8 cellular contexts compared by ENCODE assay signal in the genomic region with DNA sequence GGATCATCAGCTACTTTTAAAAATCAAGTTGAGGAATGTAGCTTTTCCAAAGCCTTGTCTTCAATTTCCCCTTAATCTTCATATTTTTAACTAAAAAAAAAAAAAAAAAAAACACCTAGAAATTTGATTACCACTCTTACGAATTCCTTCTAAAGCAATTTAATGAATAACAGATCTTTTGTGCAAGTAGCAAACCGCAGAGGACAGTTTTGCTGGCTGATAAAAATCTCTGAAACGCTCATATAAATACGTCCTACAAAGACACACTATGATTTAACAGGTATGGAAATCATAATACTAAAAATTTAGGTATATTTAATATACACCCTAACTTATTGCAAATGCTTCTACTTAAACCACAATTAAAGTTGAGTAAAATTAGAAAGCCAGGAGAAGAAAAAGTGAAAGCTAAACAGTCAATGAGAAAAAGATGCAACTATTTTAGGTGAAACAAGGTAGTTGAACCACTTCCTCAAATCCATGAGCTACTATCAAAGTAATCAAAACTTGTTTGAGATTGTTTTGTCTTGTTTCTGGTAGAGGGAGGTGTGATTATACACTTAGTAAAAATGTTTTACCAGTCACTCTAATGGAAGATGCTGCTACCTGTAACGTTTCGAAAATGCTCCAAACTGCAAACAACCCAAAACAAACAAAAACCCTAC. TPM values are rescaled to one million over a fixed set of nuclear protein-coding genes. Genes with fewer than 3 reads are reported as not detected.
A peak's percentile ranks its signal among the peaks of the same experiment; 100 is the strongest.
DNase-seq lines count a peak whose midpoint lies in the region; ATAC-seq, FAIRE-seq and TF ChIP-seq lines count a peak whose summit lies in the region.

No MANE protein-coding gene starts in this region.

- BruUV-seq in HepG2 (replicated peaks; lab: Mats Ljungman, UMichigan): no TSS peak

- no peaks in the 10 kb centered on the region for H3K9me3 ChIP-seq in CD4-positive, alpha-beta T cell (ENCODE audit: control insufficient read depth, low read length)
- H3K9me3 ChIP-seq in HepG2 (ENCODE audit: low read length): no peaks in the 10 kb centered on the region

- DNase-seq in CD4-positive, alpha-beta T cell: no peak
- DNase-seq in HCEC 1CT: peak; percentile 11
- DNase-seq in HepG2 (ENCODE audit: low spot score): no peak
- no peak for DNase-seq in Ammon's horn (ENCODE audit: low spot score)
- DNase-seq in NCI-H1105 treated with DMSO at 0.1 percent for 48 hours (lab: John Stamatoyannopoulos, UW): no peak
- no peak for DNase-seq in DMS53 treated with DMSO at 0.1 percent for 48 hours (lab: John Stamatoyannopoulos, UW; ENCODE audit: unreplicated experiment)

- CTCF ChIA-PET in CD4-positive, alpha-beta T cell (lab: Charles Lee): no interaction called here
- CTCF ChIA-PET in HepG2 (lab: Yijun Ruan, JAX; ENCODE audit: low intra/inter-chr PET ratio, low total read pairs): no interaction called here

- TF ChIP-seq RAD21 in HepG2 (CRISPR knock-in tag; IDR thresholded peaks at IDR 0.05): no peak

- H3K4me3 ChIP-seq in HepG2 (replicated peaks in 1 of 3; ENCODE audit: insufficient read depth in 1 of 3, low read depth in 2 of 3, low read length in 3 of 3): peak overlapping the region; percentile 76 to 97 (median 96)

- in situ Hi-C loops in HepG2 (cut with HindIII; ENCODE audit: extremely low pct_ligation_motif_present, low pct_unique_long_range_greater_than_20kb): loop anchor here (25.0 kb wide), 1 partner anchor 126 kb away; no protein-coding TSS in a partner anchor

- POLR2A ChIA-PET in CD4-positive, alpha-beta T cell (lab: Charles Lee): no interaction called here
- POLR2A ChIA-PET in HepG2 (lab: Yijun Ruan, JAX): no interaction called here

- peak overlapping the region; percentile 88 for H3K4me3 Mint-ChIP-seq in CD4-positive, alpha-beta T cell
- peak overlapping the region; percentile 83 for H3K4me3 Mint-ChIP-seq in activated naive CD8-positive, alpha-beta T cell

- peaks cover 39% of the 10 kb centered on the region for H3K4me1 ChIP-seq in HepG2 (ENCODE audit: insufficient read depth, low read length)

- H3K27ac ChIP-seq in CD4-positive, alpha-beta T cell (ENCODE audit: low read depth, low read length): no peak overlapping the region
- peak overlapping the region; percentile 99 for H3K27ac ChIP-seq in HepG2 (ENCODE audit: extremely low read length, insufficient read depth, low read length)

- intact Hi-C loops in CD4-positive, alpha-beta T cell (cut with DNase I, micrococcal nuclease): no loop called here
- intact Hi-C loops in HepG2 (cut with micrococcal nuclease; ENCODE audit: unreplicated experiment): loop anchor here (5.0 kb wide), 1 partner anchor 46 kb away; no protein-coding TSS in a partner anchor

- no peak for TF ChIP-seq EP300 in HepG2 (IDR thresholded peaks at IDR 0.05; ENCODE audit: low read depth in 2 of 2, low read length in 2 of 2)
- TF ChIP-seq EP300 in HepG2 (CRISPR knock-in tag; IDR thresholded peaks at IDR 0.05; ENCODE audit: borderline replicate concordance): no peak

- H3K9ac ChIP-seq in HepG2 (ENCODE audit: insufficient read depth, low read depth, low read length): peak overlapping the region; percentile 95

- peak; percentile 16 for ATAC-seq in CD4-positive, alpha-beta T cell (ENCODE audit: poor library complexity)
- no peak for ATAC-seq in HepG2
- no peak for ATAC-seq in GM19035 (IDR thresholded peaks at IDR 0.05; ENCODE audit: unreplicated experiment)

- TF ChIP-seq POLR2A in HepG2 (IDR thresholded peaks at IDR 0.05; ENCODE audit: insufficient read depth in 1 of 2, low read depth in 2 of 2, low read length in 2 of 2): no peak

- peaks cover 68% of the 10 kb centered on the region for H3K27me3 Mint-ChIP-seq in CD4-positive, alpha-beta T cell
- H3K27me3 Mint-ChIP-seq in activated naive CD8-positive, alpha-beta T cell: peaks cover 49% of the 10 kb centered on the region

- H3K36me3 ChIP-seq in HepG2 (replicated peaks in 1 of 2; ENCODE audit: control insufficient read depth in 1 of 2, insufficient read depth in 2 of 2, low read length in 2 of 2): no peaks in the 10 kb centered on the region

- H4K20me1 ChIP-seq in HepG2 (ENCODE audit: insufficient read depth, low read length): peaks cover 52% of the 10 kb centered on the region

- no peaks in the 10 kb centered on the region for H3K9me3 Mint-ChIP-seq in CD4-positive, alpha-beta T cell
- H3K9me3 Mint-ChIP-seq in activated naive CD8-positive, alpha-beta T cell (ENCODE audit: low read depth): no peaks in the 10 kb centered on the region

- FAIRE-seq in HepG2 (lab: Jason Lieb, UNC): peak; percentile 81

- H3K79me2 ChIP-seq in HepG2 (ENCODE audit: insufficient read depth, low read length): peaks cover 75% of the 10 kb centered on the region

- H2AFZ ChIP-seq in HepG2 (ENCODE audit: low read length): no peak overlapping the region

- no peak overlapping the region for H3K27ac Mint-ChIP-seq in CD4-positive, alpha-beta T cell
- H3K27ac Mint-ChIP-seq in activated naive CD8-positive, alpha-beta T cell: no peak overlapping the region

- H3K27me3 ChIP-seq in CD4-positive, alpha-beta T cell (ENCODE audit: control insufficient read depth, insufficient read depth, low read length): peaks cover 67% of the 10 kb centered on the region
- no peaks in the 10 kb centered on the region; a peak in 1 of 5 replicates for H3K27me3 ChIP-seq in HepG2 (ENCODE audit: control insufficient read depth in 1 of 2, insufficient read depth in 2 of 2, low read length in 2 of 2)

- TF ChIP-seq CTCF in CD4-positive, alpha-beta T cell (IDR thresholded peaks at IDR 0.05): no peak
- TF ChIP-seq CTCF in HepG2 (CRISPR knock-in tag; IDR thresholded peaks at IDR 0.05): no peak

- peaks cover 28% of the 10 kb centered on the region for H3K4me1 Mint-ChIP-seq in CD4-positive, alpha-beta T cell (ENCODE audit: low read depth)
- peaks cover 15% of the 10 kb centered on the region for H3K4me1 Mint-ChIP-seq in activated naive CD8-positive, alpha-beta T cell (ENCODE audit: low read depth)

- 2% methylated on average over 6 of the region's 6 CpGs for WGBS in HepG2 (ENCODE audit: low lambda C conversion rate)

- peak overlapping the region; percentile 73 for H3K4me2 ChIP-seq in HepG2 (ENCODE audit: low read depth, low read length)

- H3K36me3 Mint-ChIP-seq in CD4-positive, alpha-beta T cell (ENCODE audit: low read depth): peaks cover 4% of the 10 kb centered on the region
- H3K36me3 Mint-ChIP-seq in activated naive CD8-positive, alpha-beta T cell: no peaks in the 10 kb centered on the region

TF ChIP-seq in HepG2, 621 proteins besides CTCF, POLR2A, EP300 and RAD21:
- TF ChIP-seq ZNF382 (CRISPR knock-in tag; IDR thresholded peaks at IDR 0.05; ENCODE audit: borderline replicate concordance) (no peak), SMAD1 (CRISPR knock-in tag; IDR thresholded peaks at IDR 0.05; ENCODE audit: borderline replicate concordance, low read depth) (no peak)
TF ChIP-seq in HepG2: peak in this region for 0.

RNA-seq across cellular contexts. Expression of gene PAWR, which starts 2.3 kb away (rescaled TPM):
- total RNA-seq in CD4-positive, alpha-beta T cell: 1 to 10 TPM; 1.6 to 3.2 TPM
- total RNA-seq in HepG2 (2016; rRNA removed; fragmentation: Illumina TruSeq; extraction: Trizol): 36.1 and 37.4 TPM in 2 replicates
- total RNA-seq in HepG2 (2016; cell fraction: cytosol; rRNA removed; fragmentation: Illumina TruSeq; extraction: Trizol; ENCODE audit: low read depth): 11.2 and 13.0 TPM in 2 replicates
- total RNA-seq in HepG2 (2016; cell fraction: insoluble cytoplasmic fraction; rRNA removed; fragmentation: Illumina TruSeq; extraction: Trizol): 37.3 and 40.1 TPM in 2 replicates
- total RNA-seq in HepG2 (2016; cell fraction: membrane; rRNA removed; fragmentation: Illumina TruSeq; extraction: Trizol): 14.1 and 16.8 TPM in 2 replicates
- total RNA-seq in HepG2 (2016; cell fraction: nucleus; rRNA removed; fragmentation: Illumina TruSeq; extraction: Trizol): 46.8 and 49.1 TPM in 2 replicates
- polyA plus RNA-seq in HepG2 (2011; rRNA removed): 23.1 and 29.1 TPM in 2 replicates
- 7.1 and 8.4 TPM in 2 replicates for polyA plus RNA-seq in HepG2 (2011; cell fraction: cytosol; rRNA removed)
- 36.4 and 41.9 TPM in 2 replicates for polyA plus RNA-seq in HepG2 (2011; cell fraction: nucleus; rRNA removed)
- polyA plus RNA-seq in HepG2 (2012): 58.2 and 68.4 TPM in 2 replicates
- 6.8 and 7.8 TPM in 2 replicates for polyA plus RNA-seq in HepG2 (2016; cell fraction: cytosol; fragmentation: Illumina TruSeq; extraction: Trizol; ENCODE audit: low read depth)
- 33.4 and 33.7 TPM in 2 replicates for polyA plus RNA-seq in HepG2 (2016; cell fraction: insoluble cytoplasmic fraction; fragmentation: Illumina TruSeq; extraction: Trizol; ENCODE audit: low read depth)
- polyA plus RNA-seq in HepG2 (2016; cell fraction: membrane; fragmentation: Illumina TruSeq; extraction: Trizol; ENCODE audit: low read depth): 11.0 and 13.3 TPM in 2 replicates
- polyA plus RNA-seq in HepG2 (2016; cell fraction: nucleus; fragmentation: Illumina TruSeq; extraction: Trizol; ENCODE audit: insufficient read depth, low read depth): 75.9 and 78.0 TPM in 2 replicates
- polyA minus RNA-seq in HepG2 (2011; rRNA and poly(A)+ RNA removed; ENCODE audit: low replicate concordance): 13.7 and 19.1 TPM in 2 replicates
- 17.4 and 18.3 TPM in 2 replicates for polyA minus RNA-seq in HepG2 (2011; cell fraction: cytosol; rRNA and poly(A)+ RNA removed)
- 162 and 198 TPM in 2 replicates for polyA minus RNA-seq in HepG2 (2011; cell fraction: nucleus; rRNA and poly(A)+ RNA removed)
